In genomic region chr5:140157032-140157781, GRCh38 we compare ENCODE assay signal across 8 cellular contexts. TPM values are rescaled to one million over a fixed set of nuclear protein-coding genes. Genes with fewer than 3 reads are reported as not detected.
DNase-seq lines count a peak whose midpoint lies in the region; ATAC-seq and TF ChIP-seq lines count a peak whose summit lies in the region.

No MANE protein-coding gene starts in this region.

- H3K4me1 ChIP-seq in right cardiac atrium (ENCODE audit: control insufficient read depth, insufficient read depth, low read length) (no peaks in the 10 kb centered on the region), rectal smooth muscle tissue (ENCODE audit: control insufficient read depth, insufficient read depth, low read length) (peaks cover 3% of the 10 kb centered on the region), aorta (ENCODE audit: control insufficient read depth in 1 of 2, insufficient read depth in 2 of 2, low read length in 2 of 2) (no peaks in the 10 kb centered on the region)

- no peak overlapping the region for H3K27ac Mint-ChIP-seq in T-cell

- H3K27me3 ChIP-seq in right cardiac atrium (ENCODE audit: control insufficient read depth, insufficient read depth) (no peaks in the 10 kb centered on the region), rectal smooth muscle tissue (ENCODE audit: control insufficient read depth, insufficient read depth, low read length) (no peaks in the 10 kb centered on the region), aorta (ENCODE audit: control insufficient read depth in 1 of 2, insufficient read depth in 2 of 2, low read length in 1 of 2) (no peaks in the 10 kb centered on the region)

- peaks cover 6 to 11% (median 8%) of the 10 kb centered on the region in 3 donors for H3K4me1 Mint-ChIP-seq in T-cell

- H3K36me3 ChIP-seq in rectal smooth muscle tissue (ENCODE audit: control insufficient read depth, insufficient read depth, low read length) (no peaks in the 10 kb centered on the region), aorta (ENCODE audit: control insufficient read depth in 1 of 2, insufficient read depth in 2 of 2, low read length in 1 of 2) (no peaks in the 10 kb centered on the region)

- CTCF ChIA-PET in T-cell (lab: Charles Lee), result interaction anchor here (0.6 to 1.4 kb wide), 3 partner anchors 35 to 87 kb away, joined by 4 to 8 read pairs (median 4); no protein-coding TSS in a partner anchor

- ATAC-seq in HG02678 (IDR thresholded peaks at IDR 0.05; ENCODE audit: unreplicated experiment) (peak; percentile 94), T-cell (replicated peaks in 1 of 4) (peak; percentile 97 to 100 (median 99)), right cardiac atrium (peak; percentile 96), aorta (ENCODE audit: low FRiP score) (peak; percentile 95)

- H3K4me3 Mint-ChIP-seq in T-cell, result peak overlapping the region in 2 of 3 donors; percentile 14 to 43

- peak overlapping the region; percentile 22 for H3K4me3 ChIP-seq in right cardiac atrium (ENCODE audit: low read length)
- peak overlapping the region; percentile 50 for H3K4me3 ChIP-seq in rectal smooth muscle tissue (ENCODE audit: low read length)
- no peak overlapping the region for H3K4me3 ChIP-seq in aorta (ENCODE audit: low read length in 2 of 2)

- TF ChIP-seq CTCF in GM12873 (IDR thresholded peaks at IDR 0.05; ENCODE audit: insufficient read depth, low read depth, low read length, missing control alignments), result peak; percentile 79

- H3K36me3 Mint-ChIP-seq in T-cell, result no peaks in the 10 kb centered on the region

- 2% methylated on average over 30 of the region's 30 CpGs for WGBS in right cardiac atrium
- WGBS in aorta, 2 donors, result 7% methylated on average over 30 of the region's 30 CpGs

- DNase-seq in NCI-H1105 (lab: John Stamatoyannopoulos, UW) (peak; percentile 34), T-cell (peak; percentile 63 to 87 (median 82)), amniotic epithelial cell (ENCODE audit: low read depth) (peak; percentile 53), right cardiac atrium (peak; percentile 92 to 96 (median 95)), aorta (peak; percentile 91 to 96)

- no peaks in the 10 kb centered on the region for H3K9me3 Mint-ChIP-seq in T-cell

- H3K27ac ChIP-seq in right cardiac atrium (ENCODE audit: low read length) (peak overlapping the region; percentile 25), rectal smooth muscle tissue (ENCODE audit: low read depth, low read length) (no peak overlapping the region), aorta (ENCODE audit: low read depth in 1 of 2, low read length in 2 of 2) (no peak overlapping the region)

- H3K9ac ChIP-seq in rectal smooth muscle tissue (ENCODE audit: low read length), result no peak overlapping the region

- intact Hi-C loops in right cardiac atrium (cut with DNase I), result loop anchor here in 3 of 4 donors (2.0 to 10.0 kb wide), 4 partner anchors 84 to 372 kb away; no protein-coding TSS in a partner anchor
- intact Hi-C loops in aorta (cut with DNase I), result loop anchor here (1.0 to 5.0 kb wide), 3 partner anchors 84 to 370 kb away; no protein-coding TSS in a partner anchor

- H3K9me3 ChIP-seq in right cardiac atrium (ENCODE audit: control insufficient read depth, low read length) (no peaks in the 10 kb centered on the region), aorta (ENCODE audit: control insufficient read depth, low read length) (no peaks in the 10 kb centered on the region)

- POLR2A ChIA-PET in T-cell (lab: Charles Lee), result no interaction called here

- peaks cover 0 to under 1% of the 10 kb centered on the region in 2 donors for H3K27me3 Mint-ChIP-seq in T-cell

RNA-seq across cellular contexts. Expression of gene CYSTM1, which starts 17.8 kb away (rescaled TPM):
- 1 to 10 TPM; 1.9 to 6.0 (median 5.0) TPM for total RNA-seq in T-cell
- total RNA-seq in right cardiac atrium, result 10 to 100 TPM; 47.8 to 58.3 (median 51.1) TPM
- polyA plus RNA-seq in right cardiac atrium, result 77.4 TPM
- total RNA-seq in aorta, result 10 to 100 TPM; 44.7 to 56.5 TPM
- 100 to 1,000 TPM in 1 of 2 donors, 10 to 100 TPM in 1; 73.1 to 179 TPM for polyA plus RNA-seq in aorta

RNA-seq across cellular contexts. Expression of gene IGIP, which starts 31.5 kb away (rescaled TPM):
- 10 to 100 TPM in 2 of 5 donors, 1 to 10 TPM in 3; 4.7 to 11.3 (median 9.7) TPM for total RNA-seq in T-cell
- total RNA-seq in right cardiac atrium, result 10 to 100 TPM; 14.9 to 20.1 (median 16.9) TPM
- polyA plus RNA-seq in right cardiac atrium, result 9.8 TPM
- 10 to 100 TPM; 26.5 to 29.1 TPM for total RNA-seq in aorta
- polyA plus RNA-seq in aorta, result 10 to 100 TPM; 12.9 to 20.7 TPM

RNA-seq across cellular contexts. Expression of gene PURA, which starts 43.3 kb away (rescaled TPM):
- total RNA-seq in T-cell (10 to 100 TPM; 10.8 to 28.1 (median 25.3) TPM), right cardiac atrium (10 to 100 TPM; 25.7 to 37.1 (median 32.9) TPM), aorta (10 to 100 TPM; 46.2 to 50.0 TPM)
- polyA plus RNA-seq in right cardiac atrium (6.1 TPM), aorta (10 to 100 TPM in 1 of 2 donors, 1 to 10 TPM in 1; 5.2 to 14.0 TPM)

Comparison
In these comparisons a context has a peak if more than half of its experiments do, and no peak if none do; other contexts are left out.
1. DNase-seq: peak in every context shown above with its lines; median percentile 95 in right cardiac atrium; 94 in aorta; 82 in T-cell; 53 in amniotic epithelial cell; 34 in NCI-H1105.
2. H3K4me3 ChIP-seq: peak in right cardiac atrium (single experiment) and rectal smooth muscle tissue (single experiment); none in aorta (0 of 2).
3. RNA of gene CYSTM1, which starts 17.8 kb away (total RNA-seq): 44.7 to 56.5 TPM in aorta and 47.8 to 58.3 TPM in right cardiac atrium; 1.9 to 6.0 TPM in T-cell; every median in the first group is over 4 times any median in the second.
4. Peak in every context shown above with its lines, with median percentiles within 50 percentile points of each other: ATAC-seq.